8 cellular contexts compared by ENCODE assay signal in genomic region chr1:79353224-79353623, GRCh38.
DNase-seq lines count a peak whose midpoint lies in the region; ATAC-seq and TF ChIP-seq lines count a peak whose summit lies in the region.

No MANE protein-coding gene starts in this region.

- POLR2A ChIA-PET in activated CD4-positive, alpha-beta T cell treated with anti-CD3 and anti-CD28 coated beads, Interleukin-2, amount 10 ng/mL, durations not matched to agents 7 days and 5 days (lab: Charles Lee): no interaction called here
- POLR2A ChIA-PET in WTC11 (lab: Charles Lee): no interaction called here

- H3K36me3 Mint-ChIP-seq in activated CD4-positive, alpha-beta T cell treated with anti-CD3 and anti-CD28 coated beads, Interleukin-2, amount 10 ng/mL, durations not matched to agents 7 days and 5 days (ENCODE audit: low read depth): no peaks in the 10 kb centered on the region
- H3K36me3 Mint-ChIP-seq in WTC11: no peaks in the 10 kb centered on the region

- H3K4me1 Mint-ChIP-seq in activated CD4-positive, alpha-beta T cell treated with anti-CD3 and anti-CD28 coated beads, Interleukin-2, amount 10 ng/mL, durations not matched to agents 7 days and 5 days: no peaks in the 10 kb centered on the region
- H3K4me1 Mint-ChIP-seq in WTC11: peaks cover 6% of the 10 kb centered on the region

- H3K9me3 Mint-ChIP-seq in activated CD4-positive, alpha-beta T cell treated with anti-CD3 and anti-CD28 coated beads, Interleukin-2, amount 10 ng/mL, durations not matched to agents 7 days and 5 days: no peaks in the 10 kb centered on the region
- no peaks in the 10 kb centered on the region for H3K9me3 Mint-ChIP-seq in WTC11

- no peak overlapping the region for H3K27ac Mint-ChIP-seq in activated CD4-positive, alpha-beta T cell treated with anti-CD3 and anti-CD28 coated beads, Interleukin-2, amount 10 ng/mL, durations not matched to agents 7 days and 5 days
- no peak overlapping the region for H3K27ac Mint-ChIP-seq in WTC11

- CTCF ChIA-PET in activated CD4-positive, alpha-beta T cell treated with anti-CD3 and anti-CD28 coated beads, Interleukin-2, amount 10 ng/mL, durations not matched to agents 7 days and 5 days (lab: Charles Lee): no interaction called here
- CTCF ChIA-PET in WTC11 (lab: Charles Lee): interaction anchor here (0.7 to 1.3 kb wide), 4 partner anchors 9 to 514 kb away, joined by 3 read pairs; no protein-coding TSS in a partner anchor

- TF ChIP-seq CTCF in WTC11 (IDR thresholded peaks at IDR 0.05): no peak
- TF ChIP-seq CTCF in omental fat pad (IDR thresholded peaks at IDR 0.05): no peak

- peak; percentile 67 for ATAC-seq in WTC11
- no peak for ATAC-seq in omental fat pad (ENCODE audit: low FRiP score)

- no peak overlapping the region for H3K4me3 Mint-ChIP-seq in activated CD4-positive, alpha-beta T cell treated with anti-CD3 and anti-CD28 coated beads, Interleukin-2, amount 10 ng/mL, durations not matched to agents 7 days and 5 days
- no peak overlapping the region for H3K4me3 Mint-ChIP-seq in WTC11

- no peaks in the 10 kb centered on the region for H3K27me3 Mint-ChIP-seq in activated CD4-positive, alpha-beta T cell treated with anti-CD3 and anti-CD28 coated beads, Interleukin-2, amount 10 ng/mL, durations not matched to agents 7 days and 5 days
- H3K27me3 Mint-ChIP-seq in WTC11 (ENCODE audit: low read depth): no peaks in the 10 kb centered on the region

- DNase-seq in activated CD4-positive, alpha-beta T cell treated with anti-CD3 and anti-CD28 coated beads, Interleukin-2, amount 10 ng/mL, durations not matched to agents 7 days and 5 days: peak; percentile 8
- DNase-seq in activated CD4-positive, alpha-beta T cell treated with anti-CD3 and anti-CD28 coated beads for 4 hours: no peak
- peak; percentile 52 for DNase-seq in HS-27A (ENCODE audit: low read depth)
- DNase-seq in WTC11 (ENCODE audit: low spot score): no peak
- peak; percentile 57 for DNase-seq in left kidney (ENCODE audit: low read depth, low spot score)
- DNase-seq in NCI-H1417 treated with DMSO at 0.1 percent for 48 hours (lab: John Stamatoyannopoulos, UW): no peak
- DNase-seq in omental fat pad (ENCODE audit: low spot score): no peak
- DNase-seq in retina: no peak

TF ChIP-seq in WTC11, 78 proteins besides CTCF, POLR2A, EP300 and RAD21:
- no peak for TF ChIP-seq FOXP1 (CRISPR knock-in tag; IDR thresholded peaks at IDR 0.05; ENCODE audit: borderline replicate concordance)
- no peak for TF ChIP-seq TP53 (CRISPR knock-in tag; IDR thresholded peaks at IDR 0.05)
- TF ChIP-seq NFYB (CRISPR knock-in tag; conservative IDR thresholded peaks at IDR 0.05; ENCODE audit: low read depth): no peak
- TF ChIP-seq TEAD1 (CRISPR knock-in tag; IDR thresholded peaks at IDR 0.05): no peak
- no peak for TF ChIP-seq NFATC4 (CRISPR knock-in tag; IDR thresholded peaks at IDR 0.05)
- no peak for TF ChIP-seq CREM (CRISPR knock-in tag; IDR thresholded peaks at IDR 0.05)
- no peak for TF ChIP-seq ZSCAN18 (CRISPR knock-in tag; IDR thresholded peaks at IDR 0.05)
- no peak for TF ChIP-seq MAX (CRISPR knock-in tag; IDR thresholded peaks at IDR 0.05)
- TF ChIP-seq TCF7 (CRISPR knock-in tag; IDR thresholded peaks at IDR 0.05; ENCODE audit: low read depth): no peak
- TF ChIP-seq OVOL2 (CRISPR knock-in tag; IDR thresholded peaks at IDR 0.05; ENCODE audit: borderline replicate concordance): no peak
- no peak for TF ChIP-seq MLX (CRISPR knock-in tag; IDR thresholded peaks at IDR 0.05)
- no peak for TF ChIP-seq JUN (CRISPR knock-in tag; IDR thresholded peaks at IDR 0.05)
- TF ChIP-seq ZNF138 (CRISPR knock-in tag; conservative IDR thresholded peaks at IDR 0.05): no peak

Comparison
In these comparisons a context has a peak if more than half of its experiments do, and no peak if none do; other contexts are left out.
1. DNase-seq: peak in activated CD4-positive, alpha-beta T cell treated with anti-CD3 and anti-CD28 coated beads, Interleukin-2, amount 10 ng/mL, durations not matched to agents 7 days and 5 days (single experiment), HS-27A (single experiment) and left kidney (single experiment); none in activated CD4-positive, alpha-beta T cell treated with anti-CD3 and anti-CD28 coated beads for 4 hours (0 of 2), WTC11 (single experiment), NCI-H1417 treated with DMSO at 0.1 percent for 48 hours (single experiment), omental fat pad (single experiment) and retina (single experiment).